In genomic region chr10:101012525-101013364, GRCh38 we compare ENCODE assay signal across 8 cellular contexts. TPM values are rescaled to one million over a fixed set of nuclear protein-coding genes. Genes with fewer than 3 reads are reported as not detected.
DNase-seq lines count a peak whose midpoint lies in the region; ATAC-seq and TF ChIP-seq lines count a peak whose summit lies in the region.

No MANE protein-coding gene starts in this region.

- H3K36me3 Mint-ChIP-seq in activated naive CD4-positive, alpha-beta T cell treated with anti-CD3 and anti-CD28 coated beads for 36 hours (ENCODE audit: low read depth): no peaks in the 10 kb centered on the region

- H3K27me3 Mint-ChIP-seq in activated naive CD4-positive, alpha-beta T cell treated with anti-CD3 and anti-CD28 coated beads for 36 hours (ENCODE audit: low read depth): peaks cover 29% of the 10 kb centered on the region

- CTCF ChIA-PET in activated naive CD4-positive, alpha-beta T cell treated with anti-CD3 and anti-CD28 coated beads for 36 hours (lab: Charles Lee): interaction anchor here (0.9 to 1.9 kb wide), 4 partner anchors 9 to 30 kb away, joined by 3 to 11 read pairs (median 5); no protein-coding TSS in a partner anchor

- no peaks in the 10 kb centered on the region for H3K9me3 Mint-ChIP-seq in activated naive CD4-positive, alpha-beta T cell treated with anti-CD3 and anti-CD28 coated beads for 36 hours

- no peaks in the 10 kb centered on the region for H3K27me3 ChIP-seq in Loucy (ENCODE audit: insufficient read depth, low read length, poor library complexity, severe bottlenecking)

- H3K4me2 ChIP-seq in Loucy (ENCODE audit: low read depth, low read length, poor library complexity, severe bottlenecking): peak overlapping the region; percentile 44

- no peak overlapping the region for H3K9ac ChIP-seq in Loucy (ENCODE audit: low read depth, low read length, poor library complexity, severe bottlenecking)

- peak; percentile 91 for TF ChIP-seq CTCF in Loucy (conservative IDR thresholded peaks at IDR 0.05; ENCODE audit: low read length)

- H3F3A ChIP-seq in Loucy (ENCODE audit: low read depth): no peaks in the 10 kb centered on the region

- peak overlapping the region; percentile 9 for H3K4me3 ChIP-seq in Loucy (ENCODE audit: low read length, poor library complexity, severe bottlenecking)

- H3K4me1 Mint-ChIP-seq in activated naive CD4-positive, alpha-beta T cell treated with anti-CD3 and anti-CD28 coated beads for 36 hours (ENCODE audit: low read depth): peaks cover 12% of the 10 kb centered on the region

- peak; percentile 90 for DNase-seq in Daoy (ENCODE audit: low read depth)
- peak; percentile 83 for DNase-seq in SIG-M5 treated with dmso at 0.1 percent for 504 hours (lab: John Stamatoyannopoulos, UW; ENCODE audit: unreplicated experiment)
- DNase-seq in activated naive CD4-positive, alpha-beta T cell treated with anti-CD3 and anti-CD28 coated beads for 36 hours: peak; percentile 85
- DNase-seq in glomerular endothelial cell (ENCODE audit: extremely low read depth, low read depth, low spot score): peak; percentile 84
- DNase-seq in posterior vena cava (ENCODE audit: low spot score): peak; percentile 96
- DNase-seq in ureter (ENCODE audit: low spot score): peak; percentile 91

- H3K27ac Mint-ChIP-seq in activated naive CD4-positive, alpha-beta T cell treated with anti-CD3 and anti-CD28 coated beads for 36 hours: no peak overlapping the region

- no peak overlapping the region for H3K4me3 Mint-ChIP-seq in activated naive CD4-positive, alpha-beta T cell treated with anti-CD3 and anti-CD28 coated beads for 36 hours

- intact Hi-C loops in activated naive CD4-positive, alpha-beta T cell treated with anti-CD3 and anti-CD28 coated beads for 36 hours (cut with micrococcal nuclease): loop anchor here (5.0 kb wide), 3 partner anchors 45 to 270 kb away; partner anchors contain the start of gene SEMA4G
- intact Hi-C loops in posterior vena cava (cut with DNase I): loop anchor here in 1 of 2 donors (2.0 kb wide), 1 partner anchor 14 kb away; the partner anchor contains the start of gene LZTS2

- H4K20me1 ChIP-seq in Loucy (ENCODE audit: insufficient read depth, low read length, poor library complexity, severe bottlenecking): no peaks in the 10 kb centered on the region

- H3K36me3 ChIP-seq in Loucy (ENCODE audit: insufficient read depth, low read length): no peaks in the 10 kb centered on the region

- H3K4me1 ChIP-seq in Loucy (ENCODE audit: insufficient read depth, low read length, poor library complexity, severe bottlenecking): no peaks in the 10 kb centered on the region

- H3K9me2 ChIP-seq in Loucy (replicated peaks; ENCODE audit: low read depth, low read length): no peaks in the 10 kb centered on the region

- H3K9me3 ChIP-seq in Loucy (ENCODE audit: insufficient read depth, low read depth, low read length): no peaks in the 10 kb centered on the region

- peak; percentile 85 for ATAC-seq in GM21737 (IDR thresholded peaks at IDR 0.05; ENCODE audit: unreplicated experiment)

- no peaks in the 10 kb centered on the region for H3K79me2 ChIP-seq in Loucy (ENCODE audit: insufficient read depth, low read length)

- H2AFZ ChIP-seq in Loucy (ENCODE audit: low read length): peak overlapping the region; percentile 38; the same call in 1 of the 2 replicates

RNA-seq across cellular contexts. Expression of gene LZTS2, which starts 13.1 kb away (rescaled TPM):
- 21.9 and 25.3 TPM in 2 replicates for total RNA-seq in Daoy (2014; rRNA removed; shearing (Covaris generic))
- 1 to 10 TPM; 8.3 to 8.9 TPM for total RNA-seq in activated naive CD4-positive, alpha-beta T cell treated with anti-CD3 and anti-CD28 coated beads for 36 hours
- 109 and 114 TPM in 2 replicates for total RNA-seq in glomerular endothelial cell
- total RNA-seq in posterior vena cava: 10 to 100 TPM; 71.4 to 91.3 TPM
- total RNA-seq in ureter: 63.6 TPM

RNA-seq across cellular contexts. Expression of gene PDZD7, which starts 18.2 kb away (rescaled TPM):
- 0.42 and 0.51 TPM in 2 replicates for total RNA-seq in Daoy (2014; rRNA removed; shearing (Covaris generic))
- under 1 TPM; 0.37 to 0.62 TPM for total RNA-seq in activated naive CD4-positive, alpha-beta T cell treated with anti-CD3 and anti-CD28 coated beads for 36 hours
- total RNA-seq in glomerular endothelial cell (0.82 and 1.2 TPM in 2 replicates), posterior vena cava (under 1 TPM; 0.48 to 0.83 TPM), ureter (0.18 TPM)

RNA-seq across cellular contexts. Expression of gene SFXN3, which starts 18.3 kb away (rescaled TPM):
- 14.7 and 32.1 TPM in 2 replicates for total RNA-seq in Daoy (2014; rRNA removed; shearing (Covaris generic))
- 10 to 100 TPM; 15.7 to 17.1 TPM for total RNA-seq in activated naive CD4-positive, alpha-beta T cell treated with anti-CD3 and anti-CD28 coated beads for 36 hours
- 112 and 151 TPM in 2 replicates for total RNA-seq in glomerular endothelial cell
- total RNA-seq in posterior vena cava: 10 to 100 TPM; 72.7 to 79.5 TPM
- total RNA-seq in ureter: 36.8 TPM

RNA-seq across cellular contexts. Expression of gene TWNK, which starts 25.4 kb away (rescaled TPM):
- 14.7 and 26.3 TPM in 2 replicates for total RNA-seq in Daoy (2014; rRNA removed; shearing (Covaris generic))
- total RNA-seq in activated naive CD4-positive, alpha-beta T cell treated with anti-CD3 and anti-CD28 coated beads for 36 hours: 10 to 100 TPM; 10.4 to 11.4 TPM
- total RNA-seq in glomerular endothelial cell (4.7 and 11.6 TPM in 2 replicates), posterior vena cava (1 to 10 TPM; 5.2 to 5.6 TPM), ureter (13.7 TPM)

RNA-seq across cellular contexts. Expression of gene MRPL43, which starts 25.4 kb away (rescaled TPM):
- 50.8 and 57.7 TPM in 2 replicates for total RNA-seq in Daoy (2014; rRNA removed; shearing (Covaris generic))
- total RNA-seq in activated naive CD4-positive, alpha-beta T cell treated with anti-CD3 and anti-CD28 coated beads for 36 hours: 10 to 100 TPM; 45.0 to 47.3 TPM
- 80.9 and 85.6 TPM in 2 replicates for total RNA-seq in glomerular endothelial cell
- 10 to 100 TPM; 48.6 to 53.9 TPM for total RNA-seq in posterior vena cava
- 74.7 TPM for total RNA-seq in ureter

Comparison
In these comparisons a context has a peak if more than half of its experiments do, and no peak if none do; other contexts are left out.
1. Peak in every context shown above with its lines: DNase-seq, ATAC-seq and H3K4me3 ChIP-seq.